8 cellular contexts compared by ENCODE assay signal in the genomic region with DNA sequence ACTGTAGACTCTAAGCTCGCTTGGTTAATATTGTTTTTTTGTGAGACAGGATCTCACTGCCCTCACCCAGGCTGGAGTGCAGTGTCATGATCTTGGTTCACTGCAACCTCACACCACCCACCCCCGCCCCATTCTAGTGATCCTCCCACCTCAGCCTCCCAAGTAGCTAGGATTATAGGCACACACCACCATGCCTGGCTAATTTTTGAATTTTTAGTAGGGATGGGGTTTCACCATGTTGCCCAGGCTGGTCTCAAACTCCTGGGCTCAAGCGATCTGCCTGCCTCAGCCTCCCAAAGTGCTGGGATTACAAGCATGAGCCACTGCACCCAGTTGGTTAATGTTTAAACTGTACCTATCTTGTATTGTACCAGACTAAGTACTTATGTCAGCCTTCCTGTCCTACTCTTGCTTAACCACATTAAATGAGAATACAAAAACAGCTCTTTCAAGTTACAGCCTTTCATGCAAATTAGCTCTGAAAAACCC. TPM values are rescaled to one million over a fixed set of nuclear protein-coding genes. Genes with fewer than 3 reads are reported as not detected.
DNase-seq lines count a peak whose midpoint lies in the region; ATAC-seq, FAIRE-seq and TF ChIP-seq lines count a peak whose summit lies in the region.
"Not testable (repeated sequence)": the region's sequence is repeated elsewhere in the genome, so short reads cannot be mapped to it uniquely, and the experiment has no call there.

No MANE protein-coding gene starts in this region.

- TF ChIP-seq POLR2A in A549 (IDR thresholded peaks at IDR 0.05; ENCODE audit: low read length), result not testable (repeated sequence)

- POLR2A ChIA-PET in A549 (lab: Yijun Ruan, JAX), result not testable (repeated sequence)

- FAIRE-seq in A549 (lab: Jason Lieb, UNC), result not testable (repeated sequence)
- FAIRE-seq in RCC 7860 (lab: Jason Lieb, UNC), result peak; percentile 70

- not testable (repeated sequence) for H3K9ac ChIP-seq in liver (ENCODE audit: low read depth in 1 of 2, low read length in 2 of 2)

- TF ChIP-seq CTCF in A549 (IDR thresholded peaks at IDR 0.05); liver (IDR thresholded peaks at IDR 0.05; ENCODE audit: low read depth, low read length, missing input control): not testable (repeated sequence)

- not testable (repeated sequence) for H3K27me3 Mint-ChIP-seq in activated naive CD8-positive, alpha-beta T cell

- ATAC-seq in A549 (peak; percentile 64 to 88; a peak in 3 of 6 replicates), GM18502 (IDR thresholded peaks at IDR 0.05; ENCODE audit: poor library complexity, unreplicated experiment) (peak; percentile 69), GM19467 (IDR thresholded peaks at IDR 0.05; ENCODE audit: unreplicated experiment) (peak; percentile 77), HG02763 (IDR thresholded peaks at IDR 0.05; ENCODE audit: unreplicated experiment) (peak; percentile 88), HG03432 (IDR thresholded peaks at IDR 0.05; ENCODE audit: unreplicated experiment) (peak; percentile 86)

- DNase-seq in A549 (ENCODE audit: low read depth in 1 of 2, low spot score in 1 of 2), result peak; percentile 13 to 65
- peak; percentile 64 for DNase-seq in RCC 7860 (ENCODE audit: low spot score)

- H3K9me3 Mint-ChIP-seq in activated naive CD8-positive, alpha-beta T cell (ENCODE audit: low read depth), result not testable (repeated sequence)

- peak overlapping the region; percentile 62 for H3K4me2 ChIP-seq in A549

- H3K4me1 Mint-ChIP-seq in activated naive CD8-positive, alpha-beta T cell (ENCODE audit: low read depth), result peaks cover 58% of the 10 kb centered on the region

- H3K36me3 ChIP-seq in liver (ENCODE audit: control insufficient read depth in 4 of 4, insufficient read depth in 3 of 4, low read depth in 1 of 4, low read length in 3 of 4), result not testable (repeated sequence)

- not testable (repeated sequence) for TF ChIP-seq RAD21 in A549 (conservative IDR thresholded peaks at IDR 0.05 in 1 of 2, IDR thresholded peaks at IDR 0.05 in 1 of 2); liver (IDR thresholded peaks at IDR 0.05)

- H3K4me3 ChIP-seq in A549; liver (ENCODE audit: low read depth in 1 of 3, low read length in 3 of 3): not testable (repeated sequence)

- not testable (repeated sequence) for H3K36me3 Mint-ChIP-seq in activated naive CD8-positive, alpha-beta T cell

- peak overlapping the region; percentile 72 to 82; a peak in 5 of 6 replicates for H3K27ac ChIP-seq in A549
- not testable (repeated sequence) for H3K27ac ChIP-seq in liver (ENCODE audit: low read depth in 1 of 2, low read length in 2 of 2)

- not testable (repeated sequence) for H3K27me3 ChIP-seq in liver (ENCODE audit: control insufficient read depth in 4 of 4, insufficient read depth in 4 of 4, low read length in 3 of 4)

- H3K4me1 ChIP-seq in A549, result peaks cover 37% of the 10 kb centered on the region
- H3K4me1 ChIP-seq in liver (ENCODE audit: control insufficient read depth in 4 of 4, insufficient read depth in 4 of 4, low read length in 3 of 4), result peaks cover 6 to 25% (median 13%) of the 10 kb centered on the region in 4 donors

- not testable (repeated sequence) for TF ChIP-seq EP300 in A549 (IDR thresholded peaks at IDR 0.05)

- peak overlapping the region; percentile 59 for H3K4me3 Mint-ChIP-seq in activated naive CD8-positive, alpha-beta T cell

- H3K27ac Mint-ChIP-seq in activated naive CD8-positive, alpha-beta T cell, result peak overlapping the region; percentile 68

- CTCF ChIA-PET in A549 (lab: Yijun Ruan, JAX), result not testable (repeated sequence)

- WGBS in A549 (ENCODE audit: missing lambda C conversion rate), result 13% methylated on average over 2 of the region's 3 CpGs
- WGBS in liver, result 53% methylated on average over 3 of the region's 3 CpGs

- H3K9me3 ChIP-seq in A549; liver (ENCODE audit: control insufficient read depth in 4 of 4, low read length in 3 of 4): not testable (repeated sequence)

TF ChIP-seq in A549, 52 proteins besides CTCF, POLR2A, EP300 and RAD21:
- TF ChIP-seq CEBPB (IDR thresholded peaks at IDR 0.05), result peak in 1 of 2 experiments; percentile 6; a peak in 1 of 4 replicates
TF ChIP-seq in A549: peak in this region for 1; not testable (repeated sequence) for 51.

TF ChIP-seq in liver, 16 proteins besides CTCF, POLR2A, EP300 and RAD21:
- TF ChIP-seq SP1 (IDR thresholded peaks at IDR 0.05) (peak; percentile 42), HNF4A (conservative IDR thresholded peaks at IDR 0.05) (peak; percentile 26 to 41), RXRA (IDR thresholded peaks at IDR 0.05) (peak; percentile 22 to 36)

RNA-seq across cellular contexts. Expression of a gene that starts 22.9 kb away (rescaled TPM):
- 24.8 and 26.1 TPM in 2 replicates for polyA plus RNA-seq in A549 (2011; rRNA removed)
- polyA plus RNA-seq in A549 (2012; cell fraction: cytosol; rRNA removed), result 6.9 and 8.1 TPM in 2 replicates
- 8.4 and 11.7 TPM in 2 replicates for polyA plus RNA-seq in A549 (2012; cell fraction: nucleus; rRNA removed)
- polyA plus RNA-seq in A549 (2017; fragmentation: RNase III; extraction: RNeasy Plus Mini Kit Qiagen cat#74134 plus additional on column Dnase treatment), result 16.8 to 18.1 TPM (median 17.0 TPM) in 3 replicates
- polyA minus RNA-seq in A549 (2011; rRNA and poly(A)+ RNA removed), result 32.4 and 36.9 TPM in 2 replicates
- 10 to 100 TPM; 28.2 to 37.6 TPM for total RNA-seq in liver
- polyA plus RNA-seq in liver, result 1 to 10 TPM; 7.6 to 9.8 TPM
